Comparison of ENCODE assay signal across 16 cellular contexts in genomic region chr20:9590189-9590588, GRCh38.
DNase-seq lines count a peak whose midpoint lies in the region; ATAC-seq and TF ChIP-seq lines count a peak whose summit lies in the region.
"Had no signal": no experiment of that assay in that cellular context is flagged by ENCODE, and none has a peak within 500 bp of the region (broad histone marks: within the 10 kb centered on the region; RNA-seq: fewer than 3 reads in every experiment).

No MANE protein-coding gene starts in this region.

- no peak overlapping the region for H3K4me3 Mint-ChIP-seq in MCF 10A (ENCODE audit: unreplicated experiment)
- H3K4me3 Mint-ChIP-seq in activated CD8-positive, alpha-beta T cell treated with anti-CD3 and anti-CD28 coated beads, Interleukin-2, amount 10 ng/mL, durations not matched to agents 7 days and 5 days: no peak overlapping the region
- H3K4me3 Mint-ChIP-seq in activated T-cell treated with anti-CD3 and anti-CD28 coated beads, Interleukin-2, amount 50 U/mL, for 72 hours: no peak overlapping the region
- H3K4me3 Mint-ChIP-seq: activated naive CD8-positive, alpha-beta T cell; T-helper 17 cell had no signal

- H3K9me3 Mint-ChIP-seq in MCF 10A (ENCODE audit: unreplicated experiment): no peaks in the 10 kb centered on the region
- H3K9me3 Mint-ChIP-seq in activated CD8-positive, alpha-beta T cell treated with anti-CD3 and anti-CD28 coated beads, Interleukin-2, amount 10 ng/mL, durations not matched to agents 7 days and 5 days (ENCODE audit: insufficient read depth): no peaks in the 10 kb centered on the region
- peaks cover 0 to 1% of the 10 kb centered on the region in 2 donors for H3K9me3 Mint-ChIP-seq in activated T-cell treated with anti-CD3 and anti-CD28 coated beads, Interleukin-2, amount 50 U/mL, for 72 hours

- intact Hi-C loops in MCF 10A (cut with micrococcal nuclease) (no loop called here), mammary epithelial cell (cut with micrococcal nuclease) (no loop called here), PC-9 (cut with micrococcal nuclease; ENCODE audit: unreplicated experiment) (no loop called here)

- H3K27ac Mint-ChIP-seq in MCF 10A (ENCODE audit: low read depth, unreplicated experiment): no peak overlapping the region
- H3K27ac Mint-ChIP-seq in activated CD8-positive, alpha-beta T cell treated with anti-CD3 and anti-CD28 coated beads, Interleukin-2, amount 10 ng/mL, durations not matched to agents 7 days and 5 days: no peak overlapping the region
- no peak overlapping the region for H3K27ac Mint-ChIP-seq in activated T-cell treated with anti-CD3 and anti-CD28 coated beads, Interleukin-2, amount 50 U/mL, for 72 hours
- H3K27ac Mint-ChIP-seq: activated naive CD8-positive, alpha-beta T cell; T-helper 17 cell had no signal

- POLR2A ChIA-PET in MCF 10A (lab: Yijun Ruan, JAX): no interaction called here
- POLR2A ChIA-PET in PC-9 (lab: Charles Lee; ENCODE audit: unreplicated experiment): no interaction called here
- POLR2A ChIA-PET in activated CD8-positive, alpha-beta T cell treated with anti-CD3 and anti-CD28 coated beads, Interleukin-2, amount 10 ng/mL, durations not matched to agents 7 days and 5 days (lab: Charles Lee): no interaction called here

- H3K4me3 ChIP-seq in mammary epithelial cell (replicated peaks in 1 of 3; ENCODE audit: insufficient read depth in 1 of 3, low read depth in 2 of 3, low read length in 3 of 3) (no peak overlapping the region), PC-9 (no peak overlapping the region)

- H4K20me1 ChIP-seq in mammary epithelial cell (ENCODE audit: insufficient read depth, low read length) (no peaks in the 10 kb centered on the region), PC-9 (ENCODE audit: insufficient read depth) (no peaks in the 10 kb centered on the region)

- H3K27ac ChIP-seq in mammary epithelial cell (ENCODE audit: insufficient read depth, low read depth, low read length): no peak overlapping the region
- no peak overlapping the region for H3K27ac ChIP-seq in PC-9
- H3K27ac ChIP-seq: foreskin keratinocyte had no signal

- no peak for ATAC-seq in activated CD8-positive, alpha-beta T cell treated with anti-CD3 and anti-CD28 coated beads, Interleukin-2, amount 10 ng/mL, durations not matched to agents 7 days and 5 days
- no peak for ATAC-seq in activated T-cell treated with anti-CD3 and anti-CD28 coated beads, Interleukin-2, amount 50 U/mL, for 72 hours (replicated peaks in 1 of 2)
- ATAC-seq: activated CD4-positive, CD25-positive, alpha-beta regulatory T cell treated with anti-CD3 and anti-CD28 coated beads, Interleukin-2, amount 50 U/mL, for 24 hours; foreskin keratinocyte; T-helper 17 cell had no signal

- TF ChIP-seq CTCF in MCF 10A (IDR thresholded peaks at IDR 0.05; ENCODE audit: unreplicated experiment): no peak
- TF ChIP-seq CTCF in mammary epithelial cell (conservative IDR thresholded peaks at IDR 0.05 in 1 of 2, IDR thresholded peaks at IDR 0.05 in 1 of 2; ENCODE audit: extremely low read depth in 1 of 2, insufficient read depth in 1 of 2, low read depth in 1 of 2, low read length in 2 of 2): no peak
- TF ChIP-seq CTCF in PC-9 (conservative IDR thresholded peaks at IDR 0.05): no peak

- H3K4me1 ChIP-seq in mammary epithelial cell (ENCODE audit: insufficient read depth, low read length) (no peaks in the 10 kb centered on the region), PC-9 (replicated peaks; ENCODE audit: insufficient read depth) (peaks cover 24% of the 10 kb centered on the region)
- H3K4me1 ChIP-seq: foreskin keratinocyte had no signal

- CTCF ChIA-PET in MCF 10A (lab: Yijun Ruan, JAX) (interaction anchor here (0.7 to 1.4 kb wide), 3 partner anchors 20 to 182 kb away, joined by 3 to 6 read pairs (median 5); no protein-coding TSS in a partner anchor), mammary epithelial cell (lab: Charles Lee; ENCODE audit: low non-redundant PET) (no interaction called here), PC-9 (lab: Charles Lee) (no interaction called here)
- CTCF ChIA-PET in activated CD8-positive, alpha-beta T cell treated with anti-CD3 and anti-CD28 coated beads, Interleukin-2, amount 10 ng/mL, durations not matched to agents 7 days and 5 days (lab: Charles Lee): no interaction called here

- H3K9me2 ChIP-seq in PC-9 (ENCODE audit: insufficient read depth): no peaks in the 10 kb centered on the region

- in situ Hi-C loops in mammary epithelial cell (cut with MboI; ENCODE audit: low sequenced_read_pairs in 2 of 2): no loop called here

- H3F3A ChIP-seq in PC-9 (ENCODE audit: insufficient read depth, low read depth): no peaks in the 10 kb centered on the region; the same call in none of the 2 replicates

- no peaks in the 10 kb centered on the region for H3K36me3 Mint-ChIP-seq in MCF 10A (ENCODE audit: insufficient read depth, unreplicated experiment)
- no peaks in the 10 kb centered on the region for H3K36me3 Mint-ChIP-seq in activated CD8-positive, alpha-beta T cell treated with anti-CD3 and anti-CD28 coated beads, Interleukin-2, amount 10 ng/mL, durations not matched to agents 7 days and 5 days (ENCODE audit: low read depth)
- no peaks in the 10 kb centered on the region for H3K36me3 Mint-ChIP-seq in activated T-cell treated with anti-CD3 and anti-CD28 coated beads, Interleukin-2, amount 50 U/mL, for 72 hours (ENCODE audit: insufficient read depth in 2 of 2)
- H3K36me3 Mint-ChIP-seq: activated naive CD8-positive, alpha-beta T cell had no signal

- no peaks in the 10 kb centered on the region for H3K36me3 ChIP-seq in mammary epithelial cell (ENCODE audit: insufficient read depth, low read length)
- H3K36me3 ChIP-seq in PC-9 (ENCODE audit: low read depth): no peaks in the 10 kb centered on the region

- H3K9me3 ChIP-seq in mammary epithelial cell (replicated peaks; ENCODE audit: insufficient read depth, low read length) (no peaks in the 10 kb centered on the region), PC-9 (ENCODE audit: insufficient read depth, low read depth) (no peaks in the 10 kb centered on the region)

- no peak overlapping the region for H2AFZ ChIP-seq in mammary epithelial cell (ENCODE audit: low read depth, low read length)
- H2AFZ ChIP-seq in PC-9: no peak overlapping the region

- H3K9ac ChIP-seq in mammary epithelial cell (ENCODE audit: insufficient read depth, low read length): no peak overlapping the region

- no peaks in the 10 kb centered on the region for H3K27me3 ChIP-seq in mammary epithelial cell (ENCODE audit: insufficient read depth, low read length)
- H3K27me3 ChIP-seq in PC-9 (ENCODE audit: insufficient read depth, low read depth): no peaks in the 10 kb centered on the region
- H3K27me3 ChIP-seq: foreskin keratinocyte had no signal

- H3K4me2 ChIP-seq in mammary epithelial cell (ENCODE audit: insufficient read depth, low read depth, low read length): no peak overlapping the region
- H3K4me2 ChIP-seq in PC-9: peak overlapping the region; percentile 41

- H3K79me2 ChIP-seq in mammary epithelial cell (ENCODE audit: insufficient read depth, low read length) (no peaks in the 10 kb centered on the region), PC-9 (ENCODE audit: low read depth) (no peaks in the 10 kb centered on the region)

- BruUV-seq in MCF 10A (replicated peaks; lab: Mats Ljungman, UMichigan) (no TSS peak), mammary epithelial cell (replicated peaks; lab: Mats Ljungman, UMichigan) (no TSS peak), PC-9 (replicated peaks; lab: Mats Ljungman, UMichigan) (no TSS peak)

- dilution Hi-C loops in mammary epithelial cell (cut with HindIII; ENCODE audit: low sequenced_read_pairs): no loop called here

- H3K27me3 Mint-ChIP-seq in MCF 10A (ENCODE audit: insufficient read depth, unreplicated experiment): no peaks in the 10 kb centered on the region
- H3K27me3 Mint-ChIP-seq in activated CD8-positive, alpha-beta T cell treated with anti-CD3 and anti-CD28 coated beads, Interleukin-2, amount 10 ng/mL, durations not matched to agents 7 days and 5 days (ENCODE audit: low read depth): no peaks in the 10 kb centered on the region
- H3K27me3 Mint-ChIP-seq in activated T-cell treated with anti-CD3 and anti-CD28 coated beads, Interleukin-2, amount 50 U/mL, for 72 hours (ENCODE audit: low read depth): peaks cover 8% of the 10 kb centered on the region

- H3K4me1 Mint-ChIP-seq in MCF 10A (ENCODE audit: insufficient read depth, unreplicated experiment): no peaks in the 10 kb centered on the region
- H3K4me1 Mint-ChIP-seq in activated CD8-positive, alpha-beta T cell treated with anti-CD3 and anti-CD28 coated beads, Interleukin-2, amount 10 ng/mL, durations not matched to agents 7 days and 5 days (ENCODE audit: low read depth): no peaks in the 10 kb centered on the region
- no peaks in the 10 kb centered on the region for H3K4me1 Mint-ChIP-seq in activated T-cell treated with anti-CD3 and anti-CD28 coated beads, Interleukin-2, amount 50 U/mL, for 72 hours (ENCODE audit: low read depth)
- H3K4me1 Mint-ChIP-seq: T-helper 17 cell had no signal

- peak; percentile 53 for DNase-seq in MCF 10A (ENCODE audit: unreplicated experiment)
- no peak for DNase-seq in mammary epithelial cell
- DNase-seq in PC-9: peak in 1 of 2 experiments; percentile 49
- peak; percentile 76 for DNase-seq in fibroblast of peridontal ligament (ENCODE audit: extremely low read depth)
- DNase-seq in NCI-H2196 (lab: John Stamatoyannopoulos, UW; ENCODE audit: unreplicated experiment): no peak
- no peak for DNase-seq in activated CD8-positive, alpha-beta T cell treated with anti-CD3 and anti-CD28 coated beads, Interleukin-2, amount 10 ng/mL, durations not matched to agents 7 days and 5 days
- no peak for DNase-seq in T-helper 1 cell
- no peak for DNase-seq in activated T-cell treated with anti-CD3 and anti-CD28 coated beads, Interleukin-2, amount 50 U/mL, for 72 hours
- DNase-seq: activated CD8-positive, alpha-beta memory T cell treated with anti-CD3 and anti-CD28 coated beads, Interleukin-2, amount 50 U/mL, for 48 hours; foreskin keratinocyte; midbrain; NCI-H1048; NCI-H510A treated with DMSO at 0.1 percent for 48 hours; T-helper 17 cell had no signal

- WGBS in mammary epithelial cell (ENCODE audit: low coverage, missing lambda C conversion rate): 82% methylated on average over 1 of the region's 1 CpG

Comparison
In these comparisons a context has a peak if more than half of its experiments do, and no peak if none do; other contexts are left out.
1. DNase-seq: peak in MCF 10A (single experiment) and fibroblast of peridontal ligament (single experiment); none in mammary epithelial cell (single experiment), NCI-H2196 (single experiment), activated CD8-positive, alpha-beta T cell treated with anti-CD3 and anti-CD28 coated beads, Interleukin-2, amount 10 ng/mL, durations not matched to agents 7 days and 5 days (single experiment), T-helper 1 cell (0 of 5) and activated T-cell treated with anti-CD3 and anti-CD28 coated beads, Interleukin-2, amount 50 U/mL, for 72 hours (0 of 2).